1 cellular context compared by ENCODE assay signal in genomic region chr1:58929667-58930325, GRCh38.
TF ChIP-seq lines count a peak whose summit lies in the region.

No MANE protein-coding gene starts in this region.

TF ChIP-seq in K562, 482 proteins besides CTCF, POLR2A, EP300 and RAD21 (continued from another document and continues in another):
- TF ChIP-seq, protein P1, sequence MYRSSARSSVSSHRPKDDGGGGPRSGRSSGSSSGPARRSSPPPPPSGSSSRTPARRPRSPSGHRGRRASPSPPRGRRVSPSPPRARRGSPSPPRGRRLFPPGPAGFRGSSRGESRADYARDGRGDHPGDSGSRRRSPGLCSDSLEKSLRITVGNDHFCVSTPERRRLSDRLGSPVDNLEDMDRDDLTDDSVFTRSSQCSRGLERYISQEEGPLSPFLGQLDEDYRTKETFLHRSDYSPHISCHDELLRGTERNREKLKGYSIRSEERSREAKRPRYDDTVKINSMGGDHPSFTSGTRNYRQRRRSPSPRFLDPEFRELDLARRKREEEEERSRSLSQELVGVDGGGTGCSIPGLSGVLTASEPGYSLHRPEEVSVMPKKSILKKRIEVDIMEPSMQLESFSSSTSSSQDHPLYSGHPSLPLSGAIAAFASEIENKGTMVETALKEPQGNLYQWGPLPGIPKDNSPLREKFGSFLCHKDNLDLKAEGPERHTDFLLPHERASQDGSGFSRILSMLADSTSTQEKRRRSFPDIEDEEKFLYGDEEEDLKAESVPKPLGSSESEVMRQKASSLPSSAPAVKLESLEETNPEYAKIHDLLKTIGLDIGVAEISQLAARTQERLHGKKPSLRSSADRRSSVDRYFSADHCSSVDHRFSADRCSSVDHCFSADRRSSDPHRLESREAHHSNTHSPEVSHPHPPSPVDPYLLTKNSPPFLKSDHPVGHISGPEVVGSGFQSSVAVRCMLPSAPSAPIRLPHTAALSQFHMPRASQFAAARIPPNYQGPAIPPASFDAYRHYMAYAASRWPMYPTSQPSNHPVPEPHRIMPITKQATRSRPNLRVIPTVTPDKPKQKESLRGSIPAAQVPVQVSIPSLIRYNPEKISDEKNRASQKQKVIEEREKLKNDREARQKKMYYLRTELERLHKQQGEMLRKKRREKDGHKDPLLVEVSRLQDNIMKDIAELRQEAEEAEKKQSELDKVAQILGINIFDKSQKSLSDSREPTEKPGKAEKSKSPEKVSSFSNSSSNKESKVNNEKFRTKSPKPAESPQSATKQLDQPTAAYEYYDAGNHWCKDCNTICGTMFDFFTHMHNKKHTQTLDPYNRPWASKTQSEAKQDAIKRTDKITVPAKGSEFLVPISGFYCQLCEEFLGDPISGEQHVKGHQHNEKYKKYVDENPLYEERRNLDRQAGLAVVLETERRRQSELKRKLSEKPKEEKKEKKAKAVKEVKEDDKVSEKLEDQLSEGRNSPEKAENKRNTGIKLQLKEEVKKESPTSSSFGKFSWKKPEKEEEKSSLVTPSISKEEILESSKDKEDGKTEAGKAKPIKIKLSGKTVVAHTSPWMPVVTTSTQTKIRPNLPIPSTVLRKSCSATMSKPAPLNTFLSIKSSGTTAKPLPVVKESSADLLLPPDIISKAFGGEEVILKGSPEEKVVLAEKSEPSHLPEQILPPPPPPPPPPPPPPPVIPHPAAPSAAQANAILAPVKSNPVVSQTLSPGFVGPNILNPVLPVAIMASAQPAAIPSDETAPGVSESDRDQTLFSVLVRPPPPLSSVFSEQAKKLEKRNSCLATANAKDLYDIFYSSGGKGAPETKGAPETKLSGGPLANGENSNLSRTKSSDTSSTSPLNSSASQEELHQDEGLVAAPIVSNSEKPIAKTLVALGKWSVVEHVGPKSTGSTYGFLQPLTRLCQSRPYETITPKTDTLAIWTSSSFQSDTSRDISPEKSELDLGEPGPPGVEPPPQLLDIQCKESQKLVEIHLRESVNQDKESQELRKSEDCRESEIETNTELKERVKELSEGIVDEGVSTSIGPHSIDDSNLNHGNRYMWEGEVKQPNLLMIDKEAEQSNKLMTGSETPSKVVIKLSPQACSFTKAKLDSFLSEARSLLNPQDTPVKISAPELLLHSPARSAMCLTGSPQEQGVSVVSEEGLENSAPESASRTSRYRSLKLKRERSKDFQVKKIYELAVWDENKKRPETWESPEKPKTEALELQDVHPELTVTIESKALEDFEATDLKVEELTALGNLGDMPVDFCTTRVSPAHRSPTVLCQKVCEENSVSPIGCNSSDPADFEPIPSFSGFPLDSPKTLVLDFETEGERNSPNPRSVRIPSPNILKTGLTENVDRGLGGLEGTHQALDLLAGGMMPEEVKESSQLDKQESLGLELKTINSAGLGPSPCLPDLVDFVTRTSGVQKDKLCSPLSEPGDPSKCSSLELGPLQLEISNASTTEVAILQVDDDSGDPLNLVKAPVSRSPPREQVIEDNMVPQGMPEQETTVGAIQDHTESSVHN (IDR thresholded peaks at IDR 0.05; ENCODE audit: borderline replicate concordance in 1 of 2, low read depth in 1 of 2) = no peak
- no peak for TF ChIP-seq ZNF561 (CRISPR knock-in tag; conservative IDR thresholded peaks at IDR 0.05)
- TF ChIP-seq NFATC3 (IDR thresholded peaks at IDR 0.05) = no peak
- TF ChIP-seq NFE2 (IDR thresholded peaks at IDR 0.05; ENCODE audit: low read depth) = peak; percentile 71
- no peak for TF ChIP-seq ATF1 (CRISPR knock-in tag; IDR thresholded peaks at IDR 0.05)
- no peak for TF ChIP-seq ATF1 (tag; IDR thresholded peaks at IDR 0.05)
- no peak for TF ChIP-seq RNF2 (IDR thresholded peaks at IDR 0.05)
- no peak for TF ChIP-seq EP400 (IDR thresholded peaks at IDR 0.05)
- TF ChIP-seq GATA2 (CRISPR knock-in tag; IDR thresholded peaks at IDR 0.05) = 0 out of 2 replicates have a peak, but pooled peaks have one; percentile 21
- TF ChIP-seq GTF2A2 (tag; IDR thresholded peaks at IDR 0.05) = no peak
- TF ChIP-seq ZNF76 (CRISPR knock-in tag; IDR thresholded peaks at IDR 0.05; ENCODE audit: borderline replicate concordance) = no peak
- TF ChIP-seq, protein P2, sequence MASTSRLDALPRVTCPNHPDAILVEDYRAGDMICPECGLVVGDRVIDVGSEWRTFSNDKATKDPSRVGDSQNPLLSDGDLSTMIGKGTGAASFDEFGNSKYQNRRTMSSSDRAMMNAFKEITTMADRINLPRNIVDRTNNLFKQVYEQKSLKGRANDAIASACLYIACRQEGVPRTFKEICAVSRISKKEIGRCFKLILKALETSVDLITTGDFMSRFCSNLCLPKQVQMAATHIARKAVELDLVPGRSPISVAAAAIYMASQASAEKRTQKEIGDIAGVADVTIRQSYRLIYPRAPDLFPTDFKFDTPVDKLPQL (IDR thresholded peaks at IDR 0.05; ENCODE audit: extremely low read depth, insufficient read length) = no peak
- TF ChIP-seq TEAD1 (CRISPR knock-in tag; IDR thresholded peaks at IDR 0.05) = no peak
- 0 out of 4 replicates have a peak, but pooled peaks of 1 of the 2 experiments have one; percentile 31 for TF ChIP-seq TBL1XR1 (IDR thresholded peaks at IDR 0.05; ENCODE audit: low read length in 2 of 2)
- no peak for TF ChIP-seq CHD1 (IDR thresholded peaks at IDR 0.05; ENCODE audit: low read length)
- TF ChIP-seq TBP (optimal IDR thresholded peaks at IDR 0.05; ENCODE audit: low read depth, low read length) = no peak
- peak; percentile 93 for TF ChIP-seq EGR1 (conservative IDR thresholded peaks at IDR 0.05)
- TF ChIP-seq ZNF507 (tag; conservative IDR thresholded peaks at IDR 0.05) = no peak
- TF ChIP-seq RCOR1 (IDR thresholded peaks at IDR 0.05; ENCODE audit: borderline replicate concordance in 1 of 2, low read depth in 2 of 2, low read length in 2 of 2) = peak in 1 of 2 experiments; percentile 65; a peak in 1 of 4 replicates
- TF ChIP-seq, protein P3, sequence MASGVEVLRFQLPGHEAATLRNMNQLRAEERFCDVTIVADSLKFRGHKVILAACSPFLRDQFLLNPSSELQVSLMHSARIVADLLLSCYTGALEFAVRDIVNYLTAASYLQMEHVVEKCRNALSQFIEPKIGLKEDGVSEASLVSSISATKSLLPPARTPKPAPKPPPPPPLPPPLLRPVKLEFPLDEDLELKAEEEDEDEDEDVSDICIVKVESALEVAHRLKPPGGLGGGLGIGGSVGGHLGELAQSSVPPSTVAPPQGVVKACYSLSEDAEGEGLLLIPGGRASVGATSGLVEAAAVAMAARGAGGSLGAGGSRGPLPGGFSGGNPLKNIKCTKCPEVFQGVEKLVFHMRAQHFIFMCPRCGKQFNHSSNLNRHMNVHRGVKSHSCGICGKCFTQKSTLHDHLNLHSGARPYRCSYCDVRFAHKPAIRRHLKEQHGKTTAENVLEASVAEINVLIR (CRISPR knock-in tag; IDR thresholded peaks at IDR 0.05) = no peak
- no peak for TF ChIP-seq PTBP1 (IDR thresholded peaks at IDR 0.05; ENCODE audit: low read depth, low read length)
- TF ChIP-seq CCAR2 (IDR thresholded peaks at IDR 0.05; ENCODE audit: low read depth, low read length) = no peak
- TF ChIP-seq PCBP1 (IDR thresholded peaks at IDR 0.05; ENCODE audit: low read depth, low read length, poor library complexity, severe bottlenecking) = no peak
- no peak for TF ChIP-seq PRPF4 (IDR thresholded peaks at IDR 0.05; ENCODE audit: insufficient read depth, low read depth, low read length, poor library complexity, severe bottlenecking)
- TF ChIP-seq CTBP1 (IDR thresholded peaks at IDR 0.05; ENCODE audit: borderline replicate concordance) = peak; percentile 48; the same call in 1 of the 2 replicates
- TF ChIP-seq, protein P4, sequence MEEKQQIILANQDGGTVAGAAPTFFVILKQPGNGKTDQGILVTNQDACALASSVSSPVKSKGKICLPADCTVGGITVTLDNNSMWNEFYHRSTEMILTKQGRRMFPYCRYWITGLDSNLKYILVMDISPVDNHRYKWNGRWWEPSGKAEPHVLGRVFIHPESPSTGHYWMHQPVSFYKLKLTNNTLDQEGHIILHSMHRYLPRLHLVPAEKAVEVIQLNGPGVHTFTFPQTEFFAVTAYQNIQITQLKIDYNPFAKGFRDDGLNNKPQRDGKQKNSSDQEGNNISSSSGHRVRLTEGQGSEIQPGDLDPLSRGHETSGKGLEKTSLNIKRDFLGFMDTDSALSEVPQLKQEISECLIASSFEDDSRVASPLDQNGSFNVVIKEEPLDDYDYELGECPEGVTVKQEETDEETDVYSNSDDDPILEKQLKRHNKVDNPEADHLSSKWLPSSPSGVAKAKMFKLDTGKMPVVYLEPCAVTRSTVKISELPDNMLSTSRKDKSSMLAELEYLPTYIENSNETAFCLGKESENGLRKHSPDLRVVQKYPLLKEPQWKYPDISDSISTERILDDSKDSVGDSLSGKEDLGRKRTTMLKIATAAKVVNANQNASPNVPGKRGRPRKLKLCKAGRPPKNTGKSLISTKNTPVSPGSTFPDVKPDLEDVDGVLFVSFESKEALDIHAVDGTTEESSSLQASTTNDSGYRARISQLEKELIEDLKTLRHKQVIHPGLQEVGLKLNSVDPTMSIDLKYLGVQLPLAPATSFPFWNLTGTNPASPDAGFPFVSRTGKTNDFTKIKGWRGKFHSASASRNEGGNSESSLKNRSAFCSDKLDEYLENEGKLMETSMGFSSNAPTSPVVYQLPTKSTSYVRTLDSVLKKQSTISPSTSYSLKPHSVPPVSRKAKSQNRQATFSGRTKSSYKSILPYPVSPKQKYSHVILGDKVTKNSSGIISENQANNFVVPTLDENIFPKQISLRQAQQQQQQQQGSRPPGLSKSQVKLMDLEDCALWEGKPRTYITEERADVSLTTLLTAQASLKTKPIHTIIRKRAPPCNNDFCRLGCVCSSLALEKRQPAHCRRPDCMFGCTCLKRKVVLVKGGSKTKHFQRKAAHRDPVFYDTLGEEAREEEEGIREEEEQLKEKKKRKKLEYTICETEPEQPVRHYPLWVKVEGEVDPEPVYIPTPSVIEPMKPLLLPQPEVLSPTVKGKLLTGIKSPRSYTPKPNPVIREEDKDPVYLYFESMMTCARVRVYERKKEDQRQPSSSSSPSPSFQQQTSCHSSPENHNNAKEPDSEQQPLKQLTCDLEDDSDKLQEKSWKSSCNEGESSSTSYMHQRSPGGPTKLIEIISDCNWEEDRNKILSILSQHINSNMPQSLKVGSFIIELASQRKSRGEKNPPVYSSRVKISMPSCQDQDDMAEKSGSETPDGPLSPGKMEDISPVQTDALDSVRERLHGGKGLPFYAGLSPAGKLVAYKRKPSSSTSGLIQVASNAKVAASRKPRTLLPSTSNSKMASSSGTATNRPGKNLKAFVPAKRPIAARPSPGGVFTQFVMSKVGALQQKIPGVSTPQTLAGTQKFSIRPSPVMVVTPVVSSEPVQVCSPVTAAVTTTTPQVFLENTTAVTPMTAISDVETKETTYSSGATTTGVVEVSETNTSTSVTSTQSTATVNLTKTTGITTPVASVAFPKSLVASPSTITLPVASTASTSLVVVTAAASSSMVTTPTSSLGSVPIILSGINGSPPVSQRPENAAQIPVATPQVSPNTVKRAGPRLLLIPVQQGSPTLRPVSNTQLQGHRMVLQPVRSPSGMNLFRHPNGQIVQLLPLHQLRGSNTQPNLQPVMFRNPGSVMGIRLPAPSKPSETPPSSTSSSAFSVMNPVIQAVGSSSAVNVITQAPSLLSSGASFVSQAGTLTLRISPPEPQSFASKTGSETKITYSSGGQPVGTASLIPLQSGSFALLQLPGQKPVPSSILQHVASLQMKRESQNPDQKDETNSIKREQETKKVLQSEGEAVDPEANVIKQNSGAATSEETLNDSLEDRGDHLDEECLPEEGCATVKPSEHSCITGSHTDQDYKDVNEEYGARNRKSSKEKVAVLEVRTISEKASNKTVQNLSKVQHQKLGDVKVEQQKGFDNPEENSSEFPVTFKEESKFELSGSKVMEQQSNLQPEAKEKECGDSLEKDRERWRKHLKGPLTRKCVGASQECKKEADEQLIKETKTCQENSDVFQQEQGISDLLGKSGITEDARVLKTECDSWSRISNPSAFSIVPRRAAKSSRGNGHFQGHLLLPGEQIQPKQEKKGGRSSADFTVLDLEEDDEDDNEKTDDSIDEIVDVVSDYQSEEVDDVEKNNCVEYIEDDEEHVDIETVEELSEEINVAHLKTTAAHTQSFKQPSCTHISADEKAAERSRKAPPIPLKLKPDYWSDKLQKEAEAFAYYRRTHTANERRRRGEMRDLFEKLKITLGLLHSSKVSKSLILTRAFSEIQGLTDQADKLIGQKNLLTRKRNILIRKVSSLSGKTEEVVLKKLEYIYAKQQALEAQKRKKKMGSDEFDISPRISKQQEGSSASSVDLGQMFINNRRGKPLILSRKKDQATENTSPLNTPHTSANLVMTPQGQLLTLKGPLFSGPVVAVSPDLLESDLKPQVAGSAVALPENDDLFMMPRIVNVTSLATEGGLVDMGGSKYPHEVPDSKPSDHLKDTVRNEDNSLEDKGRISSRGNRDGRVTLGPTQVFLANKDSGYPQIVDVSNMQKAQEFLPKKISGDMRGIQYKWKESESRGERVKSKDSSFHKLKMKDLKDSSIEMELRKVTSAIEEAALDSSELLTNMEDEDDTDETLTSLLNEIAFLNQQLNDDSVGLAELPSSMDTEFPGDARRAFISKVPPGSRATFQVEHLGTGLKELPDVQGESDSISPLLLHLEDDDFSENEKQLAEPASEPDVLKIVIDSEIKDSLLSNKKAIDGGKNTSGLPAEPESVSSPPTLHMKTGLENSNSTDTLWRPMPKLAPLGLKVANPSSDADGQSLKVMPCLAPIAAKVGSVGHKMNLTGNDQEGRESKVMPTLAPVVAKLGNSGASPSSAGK (IDR thresholded peaks at IDR 0.05) = no peak
- TF ChIP-seq, protein P5, sequence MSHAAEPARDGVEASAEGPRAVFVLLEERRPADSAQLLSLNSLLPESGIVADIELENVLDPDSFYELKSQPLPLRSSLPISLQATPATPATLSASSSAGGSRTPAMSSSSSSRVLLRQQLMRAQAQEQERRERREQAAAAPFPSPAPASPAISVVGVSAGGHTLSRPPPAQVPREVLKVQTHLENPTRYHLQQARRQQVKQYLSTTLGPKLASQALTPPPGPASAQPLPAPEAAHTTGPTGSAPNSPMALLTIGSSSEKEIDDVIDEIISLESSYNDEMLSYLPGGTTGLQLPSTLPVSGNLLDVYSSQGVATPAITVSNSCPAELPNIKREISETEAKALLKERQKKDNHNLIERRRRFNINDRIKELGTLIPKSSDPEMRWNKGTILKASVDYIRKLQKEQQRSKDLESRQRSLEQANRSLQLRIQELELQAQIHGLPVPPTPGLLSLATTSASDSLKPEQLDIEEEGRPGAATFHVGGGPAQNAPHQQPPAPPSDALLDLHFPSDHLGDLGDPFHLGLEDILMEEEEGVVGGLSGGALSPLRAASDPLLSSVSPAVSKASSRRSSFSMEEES (CRISPR knock-in tag; IDR thresholded peaks at IDR 0.05) = no peak
- TF ChIP-seq, protein P6, sequence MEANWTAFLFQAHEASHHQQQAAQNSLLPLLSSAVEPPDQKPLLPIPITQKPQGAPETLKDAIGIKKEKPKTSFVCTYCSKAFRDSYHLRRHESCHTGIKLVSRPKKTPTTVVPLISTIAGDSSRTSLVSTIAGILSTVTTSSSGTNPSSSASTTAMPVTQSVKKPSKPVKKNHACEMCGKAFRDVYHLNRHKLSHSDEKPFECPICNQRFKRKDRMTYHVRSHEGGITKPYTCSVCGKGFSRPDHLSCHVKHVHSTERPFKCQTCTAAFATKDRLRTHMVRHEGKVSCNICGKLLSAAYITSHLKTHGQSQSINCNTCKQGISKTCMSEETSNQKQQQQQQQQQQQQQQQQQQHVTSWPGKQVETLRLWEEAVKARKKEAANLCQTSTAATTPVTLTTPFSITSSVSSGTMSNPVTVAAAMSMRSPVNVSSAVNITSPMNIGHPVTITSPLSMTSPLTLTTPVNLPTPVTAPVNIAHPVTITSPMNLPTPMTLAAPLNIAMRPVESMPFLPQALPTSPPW (CRISPR knock-in tag; IDR thresholded peaks at IDR 0.05) = peak; percentile 46; the same call in 1 of the 2 replicates
- peak in 1 of 2 experiments; percentile 34; a peak in 1 of 4 replicates for TF ChIP-seq MAZ (CRISPR knock-in tag; conservative IDR thresholded peaks at IDR 0.05 in 1 of 2, IDR thresholded peaks at IDR 0.05 in 1 of 2)
- no peak for TF ChIP-seq SREBF2 (CRISPR knock-in tag; IDR thresholded peaks at IDR 0.05)
- TF ChIP-seq HSF4 (CRISPR knock-in tag; IDR thresholded peaks at IDR 0.05; ENCODE audit: borderline replicate concordance) = no peak
- no peak for TF ChIP-seq SIRT6 (IDR thresholded peaks at IDR 0.05; ENCODE audit: low read depth, low read length)
- TF ChIP-seq ZNF316 (IDR thresholded peaks at IDR 0.05) = 0 out of 2 replicates have a peak, but pooled peaks have one; percentile 38
- no peak for TF ChIP-seq SMAD3 (CRISPR knock-in tag; conservative IDR thresholded peaks at IDR 0.05)
- TF ChIP-seq ZNF12 (CRISPR knock-in tag; IDR thresholded peaks at IDR 0.05) = no peak
- peak; percentile 41; the same call in 1 of the 2 replicates for TF ChIP-seq C11orf30 (IDR thresholded peaks at IDR 0.05; ENCODE audit: low read depth)
